Comparison of ENCODE assay signal across 15 cellular contexts in the genomic region with DNA sequence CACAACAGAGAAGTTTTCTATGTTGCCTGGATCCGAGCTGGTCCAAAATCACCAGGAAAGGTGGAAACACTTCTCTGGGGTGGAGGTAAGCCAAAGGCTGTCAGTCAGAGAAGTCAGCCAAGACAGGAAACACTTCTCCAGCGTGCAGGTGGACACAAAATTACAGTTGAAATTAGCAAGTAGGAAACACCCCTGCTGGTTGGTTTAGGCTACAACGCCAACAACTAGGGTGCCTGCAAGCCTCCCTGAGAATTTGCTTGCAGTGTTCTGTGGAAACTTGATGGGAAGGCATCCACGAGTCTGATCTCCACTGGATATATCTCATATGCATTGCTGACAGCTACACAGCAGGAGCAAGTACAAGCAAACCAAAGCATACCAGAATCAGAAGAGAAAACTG.
"Had no signal": no experiment of that assay in that cellular context is flagged by ENCODE, and none has a peak within 500 bp of the region (broad histone marks: within the 10 kb centered on the region; RNA-seq: fewer than 3 reads in every experiment).

No MANE protein-coding gene starts in this region.

- H3K4me3 Mint-ChIP-seq: activated naive CD4-positive, alpha-beta T cell treated with anti-CD3 and anti-CD28 coated beads for 36 hours; activated naive CD8-positive, alpha-beta T cell treated with anti-CD3 and anti-CD28 coated beads, Interleukin-2, amount 50 U/mL, for 24 hours; activated T-helper 17 cell treated with anti-CD3 and anti-CD28 coated beads, Interleukin-2, amount 50 U/mL, for 72 hours; naive B cell; stimulated activated naive B cell treated with anti-CD40 and anti-IgM and Interleukin-4, amounts not matched to agents 10 μg/mL and 1 μg/mL and 100 μg/mL, for 72 hours had no signal

- H3K27ac Mint-ChIP-seq: activated naive CD4-positive, alpha-beta T cell treated with anti-CD3 and anti-CD28 coated beads for 36 hours; activated naive CD8-positive, alpha-beta T cell treated with anti-CD3 and anti-CD28 coated beads, Interleukin-2, amount 50 U/mL, for 24 hours; activated T-helper 17 cell treated with anti-CD3 and anti-CD28 coated beads, Interleukin-2, amount 50 U/mL, for 72 hours; naive B cell; stimulated activated naive B cell treated with anti-CD40 and anti-IgM and Interleukin-4, amounts not matched to agents 10 μg/mL and 1 μg/mL and 100 μg/mL, for 72 hours had no signal

- DNase-seq: activated naive CD4-positive, alpha-beta T cell treated with anti-CD3 and anti-CD28 coated beads for 36 hours; activated naive CD8-positive, alpha-beta T cell treated with anti-CD3 and anti-CD28 coated beads, Interleukin-2, amount 50 U/mL, for 24 hours; aorta; cerebellar nuclear complex; effector CD8-positive, alpha-beta T cell; heart right ventricle; mammary epithelial cell; naive B cell; retina; stimulated activated CD4-positive, alpha-beta T cell treated with anti-CD3 and anti-CD28 coated beads, Interleukin-2, amount 100 ng/mL, for 48 hours; stimulated activated naive B cell treated with anti-CD40 and anti-IgM and Interleukin-4, amounts not matched to agents 10 μg/mL and 1 μg/mL and 100 μg/mL, for 72 hours; thyroid gland had no signal

- H3K4me1 ChIP-seq: heart right ventricle, thyroid gland had no signal

- H3K27me3 Mint-ChIP-seq: activated naive CD8-positive, alpha-beta T cell treated with anti-CD3 and anti-CD28 coated beads, Interleukin-2, amount 50 U/mL, for 24 hours; activated T-helper 17 cell treated with anti-CD3 and anti-CD28 coated beads, Interleukin-2, amount 50 U/mL, for 72 hours; naive B cell; stimulated activated naive B cell treated with anti-CD40 and anti-IgM and Interleukin-4, amounts not matched to agents 10 μg/mL and 1 μg/mL and 100 μg/mL, for 72 hours had no signal

- H3K4me3 ChIP-seq: heart right ventricle, thyroid gland had no signal

- H3K27me3 ChIP-seq: heart right ventricle, neutrophil, thyroid gland had no signal

- H3K36me3 Mint-ChIP-seq: naive B cell; stimulated activated naive B cell treated with anti-CD40 and anti-IgM and Interleukin-4, amounts not matched to agents 10 μg/mL and 1 μg/mL and 100 μg/mL, for 72 hours had no signal

- H3K36me3 ChIP-seq: heart right ventricle, neutrophil, thyroid gland had no signal

- H3K4me1 Mint-ChIP-seq: activated naive CD8-positive, alpha-beta T cell treated with anti-CD3 and anti-CD28 coated beads, Interleukin-2, amount 50 U/mL, for 24 hours; activated T-helper 17 cell treated with anti-CD3 and anti-CD28 coated beads, Interleukin-2, amount 50 U/mL, for 72 hours; naive B cell; stimulated activated naive B cell treated with anti-CD40 and anti-IgM and Interleukin-4, amounts not matched to agents 10 μg/mL and 1 μg/mL and 100 μg/mL, for 72 hours had no signal

- H3K9me3 ChIP-seq: neutrophil, thyroid gland had no signal

- ATAC-seq: activated naive CD8-positive, alpha-beta T cell treated with anti-CD3 and anti-CD28 coated beads, Interleukin-2, amount 50 U/mL, for 24 hours; activated T-helper 17 cell treated with anti-CD3 and anti-CD28 coated beads, Interleukin-2, amount 50 U/mL, for 72 hours; heart right ventricle; left lobe of liver; stimulated activated naive B cell treated with anti-CD40 and anti-IgM and Interleukin-4, amounts not matched to agents 10 μg/mL and 1 μg/mL and 100 μg/mL, for 72 hours had no signal

- H3K27ac ChIP-seq: heart right ventricle, neutrophil, thyroid gland had no signal

- H3K9me3 Mint-ChIP-seq: stimulated activated naive B cell treated with anti-CD40 and anti-IgM and Interleukin-4, amounts not matched to agents 10 μg/mL and 1 μg/mL and 100 μg/mL, for 72 hours had no signal
